In the genomic region with DNA sequence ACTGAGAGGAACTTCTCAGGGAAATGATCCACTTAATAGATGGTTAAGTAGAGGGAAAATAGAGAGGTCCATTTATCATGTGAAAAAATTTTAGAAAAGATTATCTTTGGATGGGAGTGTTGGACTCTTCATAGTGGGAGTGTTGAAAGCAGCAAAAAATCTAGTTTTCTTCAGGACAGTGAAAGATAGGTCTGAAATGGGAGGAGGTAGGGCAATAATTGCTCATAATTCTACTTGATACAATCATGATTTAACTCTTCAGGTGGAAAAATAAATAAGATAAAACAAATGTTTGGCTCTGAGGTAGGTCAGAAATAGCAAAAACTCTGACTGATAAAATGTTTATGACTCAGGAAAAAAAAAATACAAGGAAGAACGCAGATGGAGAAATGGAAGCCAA, we compare ENCODE assay signal across 20 cellular contexts.
DNase-seq lines count a peak whose midpoint lies in the region; ATAC-seq and TF ChIP-seq lines count a peak whose summit lies in the region.
"Had no signal": no experiment of that assay in that cellular context is flagged by ENCODE, and none has a peak within 500 bp of the region (broad histone marks: within the 10 kb centered on the region; RNA-seq: fewer than 3 reads in every experiment).

No MANE protein-coding gene starts in this region.

- peak overlapping the region in 4 of 5 experiments; percentile 50 to 68 (median 64) for H3K27ac Mint-ChIP-seq in brain
- peak overlapping the region; percentile 95 for H3K27ac Mint-ChIP-seq in osteocyte (ENCODE audit: unreplicated experiment)
- H3K27ac Mint-ChIP-seq in type B pancreatic cell: peak overlapping the region; percentile 3
- H3K27ac Mint-ChIP-seq: activated CD4-positive, alpha-beta T cell treated with anti-CD3 and anti-CD28 coated beads for 36 hours; activated naive CD8-positive, alpha-beta T cell; activated T-helper 17 cell treated with anti-CD3 and anti-CD28 coated beads, Interleukin-2, amount 50 U/mL, for 72 hours had no signal

- H3K4me3 ChIP-seq in esophagus squamous epithelium: no peak overlapping the region
- H3K4me3 ChIP-seq: mucosa of descending colon had no signal

- peaks cover 0 to 19% (median 0%) of the 10 kb centered on the region in 3 donors for H3K4me1 ChIP-seq in esophagus squamous epithelium

- intact Hi-C loops in esophagus squamous epithelium (cut with DNase I): no loop called here

- 50 to 76% methylated on average over 1 of the region's 1 CpG for WGBS in esophagus squamous epithelium, 2 donors

- TF ChIP-seq CTCF in brain (conservative IDR thresholded peaks at IDR 0.05): no peak
- TF ChIP-seq CTCF in esophagus squamous epithelium (IDR thresholded peaks at IDR 0.05): no peak
- TF ChIP-seq CTCF in osteocyte (IDR thresholded peaks at IDR 0.05): no peak
- TF ChIP-seq CTCF in type B pancreatic cell (conservative IDR thresholded peaks at IDR 0.05): no peak

- H3K27me3 ChIP-seq in esophagus squamous epithelium: no peaks in the 10 kb centered on the region

- peak overlapping the region in 3 of 4 donors; percentile 54 to 80 (median 57) for H3K27ac ChIP-seq in esophagus squamous epithelium
- H3K27ac ChIP-seq: HL-60 had no signal

- DNase-seq in esophagus squamous epithelium (lab: John Stamatoyannopoulos, UW) (no peak), osteocyte (ENCODE audit: extremely low spot score, unreplicated experiment) (no peak), type B pancreatic cell (ENCODE audit: extremely low spot score, unreplicated experiment) (no peak), OCI-M2 (lab: John Stamatoyannopoulos, UW; ENCODE audit: unreplicated experiment) (no peak), GM19238 (ENCODE audit: insufficient read length, low spot score) (no peak), SK-N-DZ (ENCODE audit: low spot score) (no peak)
- DNase-seq: activated CD4-positive, alpha-beta T cell treated with anti-CD3 and anti-CD28 coated beads for 36 hours; DMS53; GOT3; left colon; mucosa of descending colon; NCI-H526 treated with DMSO at 0.1 percent for 48 hours; retina; SHP77; stimulated activated CD4-positive, alpha-beta T cell treated with anti-CD3 and anti-CD28 coated beads, Interleukin-15, amount 100 ng/mL, for 24 hours had no signal

- TF ChIP-seq POLR2A in esophagus squamous epithelium (IDR thresholded peaks at IDR 0.05): no peak

- H3K4me1 Mint-ChIP-seq in brain (peaks cover 15% of the 10 kb centered on the region), osteocyte (ENCODE audit: unreplicated experiment) (peaks cover 55% of the 10 kb centered on the region), type B pancreatic cell (ENCODE audit: unreplicated experiment) (peaks cover 39% of the 10 kb centered on the region)
- H3K4me1 Mint-ChIP-seq: activated CD4-positive, alpha-beta T cell treated with anti-CD3 and anti-CD28 coated beads for 36 hours; activated T-helper 17 cell treated with anti-CD3 and anti-CD28 coated beads, Interleukin-2, amount 50 U/mL, for 72 hours had no signal

- peaks cover 7% of the 10 kb centered on the region for H3K27me3 Mint-ChIP-seq in brain
- H3K27me3 Mint-ChIP-seq in osteocyte (ENCODE audit: unreplicated experiment): no peaks in the 10 kb centered on the region
- no peaks in the 10 kb centered on the region for H3K27me3 Mint-ChIP-seq in type B pancreatic cell

- H3K9me3 Mint-ChIP-seq in brain: no peaks in the 10 kb centered on the region
- peaks cover 3% of the 10 kb centered on the region for H3K9me3 Mint-ChIP-seq in osteocyte (ENCODE audit: unreplicated experiment)
- no peaks in the 10 kb centered on the region for H3K9me3 Mint-ChIP-seq in type B pancreatic cell
- H3K9me3 Mint-ChIP-seq: activated T-helper 17 cell treated with anti-CD3 and anti-CD28 coated beads, Interleukin-2, amount 50 U/mL, for 72 hours had no signal

- H3K36me3 Mint-ChIP-seq in brain (no peaks in the 10 kb centered on the region), osteocyte (ENCODE audit: unreplicated experiment) (no peaks in the 10 kb centered on the region), type B pancreatic cell (no peaks in the 10 kb centered on the region)
- H3K36me3 Mint-ChIP-seq: activated naive CD8-positive, alpha-beta T cell had no signal

- H3K36me3 ChIP-seq in esophagus squamous epithelium: no peaks in the 10 kb centered on the region

- H3K9me3 ChIP-seq in esophagus squamous epithelium: no peaks in the 10 kb centered on the region
- H3K9me3 ChIP-seq: mucosa of descending colon had no signal

- ATAC-seq in HG03135 (IDR thresholded peaks at IDR 0.05; ENCODE audit: unreplicated experiment): no peak
- ATAC-seq: activated CD4-positive, alpha-beta T cell treated with anti-CD3 and anti-CD28 coated beads for 36 hours; activated T-helper 17 cell treated with anti-CD3 and anti-CD28 coated beads, Interleukin-2, amount 50 U/mL, for 72 hours; left colon; mucosa of descending colon had no signal

- H3K4me3 Mint-ChIP-seq in brain: peak overlapping the region in 2 of 5 experiments; percentile 17 to 52
- no peak overlapping the region for H3K4me3 Mint-ChIP-seq in osteocyte (ENCODE audit: unreplicated experiment)
- no peak overlapping the region for H3K4me3 Mint-ChIP-seq in type B pancreatic cell
- H3K4me3 Mint-ChIP-seq: activated CD4-positive, alpha-beta T cell treated with anti-CD3 and anti-CD28 coated beads for 36 hours; activated naive CD8-positive, alpha-beta T cell; activated T-helper 17 cell treated with anti-CD3 and anti-CD28 coated beads, Interleukin-2, amount 50 U/mL, for 72 hours had no signal

Comparison
In these comparisons a context has a peak if more than half of its experiments do, and no peak if none do; other contexts are left out.
1. H3K27ac Mint-ChIP-seq: peak in every context shown above with its lines; median percentile 95 in osteocyte; 64 in brain; 3 in type B pancreatic cell.